ENCODE assay signal across 8 cellular contexts in genomic region chr7:127514499-127514898, GRCh38.
DNase-seq lines count a peak whose midpoint lies in the region; ATAC-seq, FAIRE-seq and TF ChIP-seq lines count a peak whose summit lies in the region.

No MANE protein-coding gene starts in this region.

- H3K27me3 ChIP-seq in AG04450 (ENCODE audit: control insufficient read depth, insufficient read depth, low read length) (no peaks in the 10 kb centered on the region), astrocyte (ENCODE audit: insufficient read depth, low read length) (no peaks in the 10 kb centered on the region)

- H3K27ac Mint-ChIP-seq in astrocyte (ENCODE audit: unreplicated experiment): no peak overlapping the region

- no peak overlapping the region for H2AFZ ChIP-seq in astrocyte (ENCODE audit: low read depth, low read length)

- H3K9me3 Mint-ChIP-seq in astrocyte (ENCODE audit: unreplicated experiment): no peaks in the 10 kb centered on the region

- H3K4me3 Mint-ChIP-seq in astrocyte (ENCODE audit: unreplicated experiment): no peak overlapping the region

- no peak overlapping the region for H3K9ac ChIP-seq in astrocyte (ENCODE audit: low read length)

- H3K4me1 Mint-ChIP-seq in astrocyte (ENCODE audit: low read depth, unreplicated experiment): no peaks in the 10 kb centered on the region

- H3K27ac ChIP-seq in AG04450 (ENCODE audit: low read depth, low read length) (no peak overlapping the region), astrocyte (ENCODE audit: low read depth, low read length) (no peak overlapping the region)

- H4K20me1 ChIP-seq in astrocyte (ENCODE audit: insufficient read depth, low read length): no peaks in the 10 kb centered on the region

- no peaks in the 10 kb centered on the region for H3K79me2 ChIP-seq in astrocyte (ENCODE audit: insufficient read depth, low read length)

- H3K4me1 ChIP-seq in astrocyte (ENCODE audit: insufficient read depth, low read length): no peaks in the 10 kb centered on the region

- peak; percentile 24 for DNase-seq in AG04450 (ENCODE audit: low read depth, low spot score)
- DNase-seq in GM12891 (ENCODE audit: insufficient read length, low spot score): no peak
- DNase-seq in NCI-H1694 (lab: John Stamatoyannopoulos, UW): peak; percentile 75
- peak; percentile 26 for DNase-seq in astrocyte (ENCODE audit: low read depth)
- peak; percentile 23 for DNase-seq in kidney glomerular epithelial cell (lab: John Stamatoyannopoulos, UW)

- no peak overlapping the region for H3K4me2 ChIP-seq in astrocyte (ENCODE audit: low read length)

- POLR2A ChIA-PET in AG04450 (lab: Yijun Ruan, JAX): no interaction called here

- H3K36me3 Mint-ChIP-seq in astrocyte (ENCODE audit: low read depth, unreplicated experiment): no peaks in the 10 kb centered on the region

- no peak for TF ChIP-seq POLR2A in GM12891 (IDR thresholded peaks at IDR 0.05; ENCODE audit: low read depth, low read length)
- no peak for TF ChIP-seq POLR2A in GM18505 (IDR thresholded peaks at IDR 0.05; ENCODE audit: borderline replicate concordance, extremely low read depth, insufficient read depth, insufficient read length)

- no peaks in the 10 kb centered on the region for H3K36me3 ChIP-seq in astrocyte (ENCODE audit: insufficient read depth, low read length)

- H3K4me3 ChIP-seq in AG04450 (ENCODE audit: low read depth, low read length) (no peak overlapping the region), astrocyte (ENCODE audit: insufficient read depth, low read depth, low read length) (no peak overlapping the region)

- H3K9me3 ChIP-seq in AG04450 (ENCODE audit: control insufficient read depth, insufficient read depth, low read length) (no peaks in the 10 kb centered on the region), astrocyte (ENCODE audit: insufficient read depth, low read depth, low read length) (no peaks in the 10 kb centered on the region)

- H3K27me3 Mint-ChIP-seq in astrocyte (ENCODE audit: low read depth, unreplicated experiment): peaks cover 33% of the 10 kb centered on the region

- FAIRE-seq in GM12891 (lab: Jason Lieb, UNC): peak; percentile 26
- no peak for FAIRE-seq in astrocyte (lab: Jason Lieb, UNC)

- ATAC-seq in HG02610 (IDR thresholded peaks at IDR 0.05; ENCODE audit: unreplicated experiment): no peak
- ATAC-seq in GM18505 (IDR thresholded peaks at IDR 0.05; ENCODE audit: unreplicated experiment): no peak
- no peak for ATAC-seq in GM18517 (IDR thresholded peaks at IDR 0.05; ENCODE audit: unreplicated experiment)

- CTCF ChIA-PET in AG04450 (lab: Charles Lee): interaction anchor here (0.6 to 2.6 kb wide), 11 partner anchors 22 to 713 kb away, joined by 3 to 32 read pairs (median 3); partner anchors contain the start of gene GRM8

- peak; percentile 51 for TF ChIP-seq CTCF in AG04450 (IDR thresholded peaks at IDR 0.05; ENCODE audit: low read depth, low read length)
- TF ChIP-seq CTCF in astrocyte (IDR thresholded peaks at IDR 0.05; ENCODE audit: insufficient read depth, low read depth, low read length): peak; percentile 28

TF ChIP-seq in GM12891, 5 proteins besides CTCF, POLR2A, EP300 and RAD21:
- no peak for TF ChIP-seq TAF1 (IDR thresholded peaks at IDR 0.05; ENCODE audit: low read depth, low read length)
- no peak for TF ChIP-seq POLR2AphosphoS5 (IDR thresholded peaks at IDR 0.05; ENCODE audit: low read depth, low read length)
- TF ChIP-seq POU2F2 (IDR thresholded peaks at IDR 0.05; ENCODE audit: low read depth, low read length): no peak
- no peak for TF ChIP-seq PAX5 (IDR thresholded peaks at IDR 0.05; ENCODE audit: insufficient read depth, low read length, severe bottlenecking)
- no peak for TF ChIP-seq SPI1 (IDR thresholded peaks at IDR 0.05; ENCODE audit: low read depth, low read length)
